ENCODE assay signal across 12 cellular contexts in the genomic region with DNA sequence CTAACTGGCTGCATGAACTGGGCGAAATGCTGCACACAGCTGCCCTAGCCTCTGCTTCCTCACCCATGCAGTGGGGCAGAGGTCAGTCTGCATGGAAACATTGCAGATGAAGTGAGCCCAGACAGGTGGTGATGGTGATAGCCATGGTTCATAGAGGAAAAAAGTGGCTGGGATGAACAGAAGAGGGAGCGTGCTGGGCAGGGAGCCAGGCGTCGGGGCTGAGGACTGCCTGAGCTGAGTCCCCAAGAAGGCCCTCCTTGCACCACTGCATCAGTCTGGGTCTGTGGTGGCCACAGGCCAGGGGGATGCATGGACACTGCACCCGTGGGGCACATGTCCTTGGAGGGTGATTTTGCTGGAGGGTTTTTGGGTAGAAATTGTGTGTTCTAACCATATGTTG.
"Had no signal": no experiment of that assay in that cellular context is flagged by ENCODE, and none has a peak within 500 bp of the region (broad histone marks: within the 10 kb centered on the region; RNA-seq: fewer than 3 reads in every experiment).

No MANE protein-coding gene starts in this region.

- H3K27me3 ChIP-seq: foreskin keratinocyte, left lung had no signal

- DNase-seq: activated CD4-positive, alpha-beta T cell treated with anti-CD3 and anti-CD28 coated beads, Interleukin-2, amount 10 ng/mL, durations not matched to agents 7 days and 5 days; activated naive CD4-positive, alpha-beta T cell treated with anti-CD3 and anti-CD28 coated beads for 36 hours; foreskin keratinocyte; mesenchymal stem cell; SK-N-SH; stimulated activated CD4-positive, alpha-beta T cell treated with anti-CD3 and anti-CD28 coated beads, Interleukin-1b, Interleukin-23, amount 100 ng/mL, for 48 hours; stimulated activated naive B cell treated with anti-CD40 and anti-IgM and Interleukin-4, amounts not matched to agents 10 μg/mL and 1 μg/mL and 100 μg/mL, for 72 hours; substantia nigra had no signal

- ATAC-seq: foreskin keratinocyte; left lung; right cardiac atrium; stimulated activated naive B cell treated with anti-CD40 and anti-IgM and Interleukin-4, amounts not matched to agents 10 μg/mL and 1 μg/mL and 100 μg/mL, for 72 hours had no signal

- H3K36me3 Mint-ChIP-seq: stimulated activated naive B cell treated with anti-CD40 and anti-IgM and Interleukin-4, amounts not matched to agents 10 μg/mL and 1 μg/mL and 100 μg/mL, for 72 hours had no signal

- H3K27me3 Mint-ChIP-seq: activated CD4-positive, alpha-beta T cell treated with anti-CD3 and anti-CD28 coated beads, Interleukin-2, amount 10 ng/mL, durations not matched to agents 7 days and 5 days; stimulated activated naive B cell treated with anti-CD40 and anti-IgM and Interleukin-4, amounts not matched to agents 10 μg/mL and 1 μg/mL and 100 μg/mL, for 72 hours had no signal

- H3K4me1 ChIP-seq: foreskin keratinocyte had no signal

- H3K4me3 ChIP-seq: left lung had no signal

- H3K27ac ChIP-seq: foreskin keratinocyte, left lung had no signal

- H3K27ac Mint-ChIP-seq: activated CD4-positive, alpha-beta T cell treated with anti-CD3 and anti-CD28 coated beads, Interleukin-2, amount 10 ng/mL, durations not matched to agents 7 days and 5 days; activated naive CD4-positive, alpha-beta T cell treated with anti-CD3 and anti-CD28 coated beads for 36 hours; activated T-helper 1 cell treated with anti-CD3 and anti-CD28 coated beads, Interleukin-12 subunit alpha, Interleukin-12 subunit beta, Interleukin-2, Interleukin-4 antibody, amounts not matched to agents 30 ng/mL and 10 ng/mL and 1 ng/mL, durations not matched to agents 14 hours and 24 hours and 36 hours; stimulated activated naive B cell treated with anti-CD40 and anti-IgM and Interleukin-4, amounts not matched to agents 10 μg/mL and 1 μg/mL and 100 μg/mL, for 72 hours had no signal

- H3K36me3 ChIP-seq: left lung had no signal

- H3K9me3 ChIP-seq: left lung, SK-N-SH had no signal

- H3K4me3 Mint-ChIP-seq: activated CD4-positive, alpha-beta T cell treated with anti-CD3 and anti-CD28 coated beads, Interleukin-2, amount 10 ng/mL, durations not matched to agents 7 days and 5 days; activated naive CD4-positive, alpha-beta T cell treated with anti-CD3 and anti-CD28 coated beads for 36 hours; activated T-helper 1 cell treated with anti-CD3 and anti-CD28 coated beads, Interleukin-12 subunit alpha, Interleukin-12 subunit beta, Interleukin-2, Interleukin-4 antibody, amounts not matched to agents 30 ng/mL and 10 ng/mL and 1 ng/mL, durations not matched to agents 14 hours and 24 hours and 36 hours; neural crest cell; stimulated activated naive B cell treated with anti-CD40 and anti-IgM and Interleukin-4, amounts not matched to agents 10 μg/mL and 1 μg/mL and 100 μg/mL, for 72 hours had no signal

- H3K9me3 Mint-ChIP-seq: activated CD4-positive, alpha-beta T cell treated with anti-CD3 and anti-CD28 coated beads, Interleukin-2, amount 10 ng/mL, durations not matched to agents 7 days and 5 days; activated naive CD4-positive, alpha-beta T cell treated with anti-CD3 and anti-CD28 coated beads for 36 hours; activated T-helper 1 cell treated with anti-CD3 and anti-CD28 coated beads, Interleukin-12 subunit alpha, Interleukin-12 subunit beta, Interleukin-2, Interleukin-4 antibody, amounts not matched to agents 30 ng/mL and 10 ng/mL and 1 ng/mL, durations not matched to agents 14 hours and 24 hours and 36 hours; neural crest cell; stimulated activated naive B cell treated with anti-CD40 and anti-IgM and Interleukin-4, amounts not matched to agents 10 μg/mL and 1 μg/mL and 100 μg/mL, for 72 hours had no signal
